ENCODE assay signal across 14 cellular contexts in the genomic region with DNA sequence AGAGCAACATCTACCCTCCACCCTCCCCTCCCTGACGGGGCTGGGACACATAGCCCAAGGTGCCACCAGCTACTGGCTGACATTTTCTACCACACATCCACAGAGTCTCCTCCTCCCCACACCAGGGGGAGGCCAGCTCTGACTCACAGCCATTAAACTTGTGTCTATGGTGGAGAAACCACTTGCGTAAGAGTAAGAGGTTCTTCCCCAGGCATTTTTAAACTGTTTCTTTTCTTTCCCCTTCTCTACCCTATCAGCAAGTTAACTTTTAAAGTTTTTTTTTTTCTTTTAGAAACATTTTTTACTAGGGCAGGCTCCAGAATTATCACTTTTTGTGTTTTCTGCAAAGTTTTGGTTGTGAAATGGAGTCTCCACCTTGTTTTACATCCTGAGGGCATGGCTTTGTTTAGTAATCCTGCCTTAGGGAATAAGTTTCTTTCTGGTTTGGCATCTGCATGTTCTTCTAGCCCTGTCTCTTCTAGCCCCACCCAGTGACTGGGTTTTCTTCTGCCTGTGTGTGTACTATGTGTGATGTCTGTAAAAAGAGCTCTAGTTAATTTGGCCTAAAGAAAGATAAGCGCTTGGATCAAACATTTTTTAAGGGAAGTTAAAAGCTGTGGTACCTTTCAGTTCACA.
DNase-seq lines count a peak whose midpoint lies in the region; ATAC-seq and TF ChIP-seq lines count a peak whose summit lies in the region.
"Had no signal": no experiment of that assay in that cellular context is flagged by ENCODE, and none has a peak within 500 bp of the region (broad histone marks: within the 10 kb centered on the region; RNA-seq: fewer than 3 reads in every experiment).

No MANE protein-coding gene starts in this region.

- H3K27ac ChIP-seq in smooth muscle cell (ENCODE audit: low read depth), result peak overlapping the region; percentile 55
- H3K27ac ChIP-seq: cardiac muscle cell, tibial artery had no signal

- peaks cover 0 to 6% of the 10 kb centered on the region in 2 donors for H3K36me3 Mint-ChIP-seq in activated T-cell treated with anti-CD3 and anti-CD28 coated beads, Interleukin-2, amount 50 U/mL, for 72 hours (ENCODE audit: insufficient read depth in 2 of 2)

- ATAC-seq in activated T-cell treated with anti-CD3 and anti-CD28 coated beads, Interleukin-2, amount 50 U/mL, for 72 hours (replicated peaks in 1 of 2), result peak; percentile 46 to 48
- ATAC-seq in GM21717 (IDR thresholded peaks at IDR 0.05; ENCODE audit: unreplicated experiment), result no peak

- H3K4me3 Mint-ChIP-seq in activated T-cell treated with anti-CD3 and anti-CD28 coated beads, Interleukin-2, amount 50 U/mL, for 72 hours, result no peak overlapping the region
- H3K4me3 Mint-ChIP-seq: T-helper 1 cell treated with Interleukin-12 subunit alpha and Interleukin-12 subunit beta and Interleukin-4 antibody, amounts not matched to agents 30 μg/mL and 1 μg/mL, for 36 hours had no signal

- peak in 1 of 2 donors; percentile 3 for DNase-seq in activated T-cell treated with anti-CD3 and anti-CD28 coated beads, Interleukin-2, amount 50 U/mL, for 72 hours
- no peak for DNase-seq in activated T-cell treated with anti-CD3 and anti-CD28 coated beads, Interleukin-2, amount 50 U/mL, for 48 hours
- DNase-seq in NB4 (ENCODE audit: low read depth) (peak; percentile 88), cardiac fibroblast (ENCODE audit: low read depth in 2 of 2) (peak; percentile 27 to 80), smooth muscle cell (lab: John Stamatoyannopoulos, UW; ENCODE audit: unreplicated experiment) (no peak), putamen (ENCODE audit: low spot score) (no peak), NCI-H526 treated with DMSO at 0.1 percent for 48 hours (lab: John Stamatoyannopoulos, UW) (no peak)
- DNase-seq: activated effector memory CD4-positive, alpha-beta T cell treated with anti-CD3 and anti-CD28 coated beads, Interleukin-2, amount 50 U/mL, for 16 hours; DMS 273 treated with DMSO at 0.1 percent for 48 hours; nucleus accumbens had no signal

- peaks cover 4% of the 10 kb centered on the region for H3K27me3 Mint-ChIP-seq in activated T-cell treated with anti-CD3 and anti-CD28 coated beads, Interleukin-2, amount 50 U/mL, for 72 hours (ENCODE audit: low read depth)

- no peaks in the 10 kb centered on the region for H3K27me3 ChIP-seq in smooth muscle cell (ENCODE audit: low read depth)
- H3K27me3 ChIP-seq: cardiac muscle cell, tibial artery had no signal

- peaks cover 10% of the 10 kb centered on the region for H3K4me1 Mint-ChIP-seq in activated T-cell treated with anti-CD3 and anti-CD28 coated beads, Interleukin-2, amount 50 U/mL, for 72 hours (ENCODE audit: low read depth)

- peaks cover 7 to 15% of the 10 kb centered on the region in 2 donors for H3K9me3 Mint-ChIP-seq in activated T-cell treated with anti-CD3 and anti-CD28 coated beads, Interleukin-2, amount 50 U/mL, for 72 hours

- no peaks in the 10 kb centered on the region for H3K9me3 ChIP-seq in smooth muscle cell (replicated peaks; ENCODE audit: low read depth)

- H3K4me3 ChIP-seq in NB4 (ENCODE audit: low read depth, low read length) (no peak overlapping the region), cardiac fibroblast (replicated peaks in 1 of 2; ENCODE audit: low read depth in 2 of 2, low read length in 2 of 2) (no peak overlapping the region), smooth muscle cell (no peak overlapping the region)
- H3K4me3 ChIP-seq: cardiac muscle cell, tibial artery had no signal

- H3F3A ChIP-seq in smooth muscle cell (ENCODE audit: low read depth), result peaks cover 6% of the 10 kb centered on the region

- H3K36me3 ChIP-seq in smooth muscle cell (ENCODE audit: low read depth), result no peaks in the 10 kb centered on the region
- H3K36me3 ChIP-seq: cardiac muscle cell, tibial artery had no signal

- peaks cover 4% of the 10 kb centered on the region for H3K4me1 ChIP-seq in smooth muscle cell (ENCODE audit: low read depth)
- H3K4me1 ChIP-seq: tibial artery had no signal

- H4K20me1 ChIP-seq in smooth muscle cell (ENCODE audit: low read depth), result no peaks in the 10 kb centered on the region

- H3K4me2 ChIP-seq in smooth muscle cell, result no peak overlapping the region

- no peak overlapping the region for H3K9ac ChIP-seq in smooth muscle cell (ENCODE audit: low read depth)

- no peak for TF ChIP-seq POLR2A in NB4 (IDR thresholded peaks at IDR 0.05; ENCODE audit: extremely low read depth, insufficient read length)

- 80% methylated on average over 3 of the region's 3 CpGs for WGBS in smooth muscle cell (ENCODE audit: low lambda C conversion rate)

- no peak overlapping the region for H2AFZ ChIP-seq in smooth muscle cell (ENCODE audit: low read depth)

- no peaks in the 10 kb centered on the region for H3K79me2 ChIP-seq in smooth muscle cell (ENCODE audit: low read depth)

- no peak overlapping the region for H3K27ac Mint-ChIP-seq in activated T-cell treated with anti-CD3 and anti-CD28 coated beads, Interleukin-2, amount 50 U/mL, for 72 hours
- H3K27ac Mint-ChIP-seq: T-helper 1 cell treated with Interleukin-12 subunit alpha and Interleukin-12 subunit beta and Interleukin-4 antibody, amounts not matched to agents 30 μg/mL and 1 μg/mL, for 36 hours had no signal

- TF ChIP-seq CTCF in NB4 (IDR thresholded peaks at IDR 0.05; ENCODE audit: low read depth, low read length) (no peak), cardiac fibroblast (IDR thresholded peaks at IDR 0.05; ENCODE audit: low read depth, low read length) (no peak), smooth muscle cell (IDR thresholded peaks at IDR 0.05; ENCODE audit: borderline replicate concordance, insufficient read depth, poor library complexity, severe bottlenecking) (no peak)

Comparison
In these comparisons a context has a peak if more than half of its experiments do, and no peak if none do; other contexts are left out.
1. DNase-seq: peak in NB4 (single experiment) and cardiac fibroblast (2 of 2); none in activated T-cell treated with anti-CD3 and anti-CD28 coated beads, Interleukin-2, amount 50 U/mL, for 48 hours (0 of 2), smooth muscle cell (single experiment), putamen (single experiment) and NCI-H526 treated with DMSO at 0.1 percent for 48 hours (single experiment).